ENCODE assay signal across 8 cellular contexts in genomic region chr1:67431156-67431765, GRCh38. TPM values are rescaled to one million over a fixed set of nuclear protein-coding genes. Genes with fewer than 3 reads are reported as not detected.
DNase-seq lines count a peak whose midpoint lies in the region; ATAC-seq and TF ChIP-seq lines count a peak whose summit lies in the region.

No MANE protein-coding gene starts in this region.

- peaks cover 7% of the 10 kb centered on the region for H3K36me3 Mint-ChIP-seq in memory B cell

- H3K4me1 ChIP-seq in heart right ventricle, result peaks cover 0 to 58% (median 32%) of the 10 kb centered on the region in 9 donors
- H3K4me1 ChIP-seq in uterus, result no peaks in the 10 kb centered on the region

- intact Hi-C loops in heart right ventricle (cut with DNase I) (loop anchor here in 2 of 10 donors (2.0 to 10.0 kb wide), 2 partner anchors 32 to 54 kb away; no protein-coding TSS in a partner anchor), Right ventricle myocardium superior (cut with DNase I) (no loop called here), uterus (cut with DNase I; ENCODE audit: low total_unique reads) (no loop called here)

- H3K4me1 Mint-ChIP-seq in memory B cell, result peaks cover 31% of the 10 kb centered on the region

- H3K9me3 Mint-ChIP-seq in memory B cell, result no peaks in the 10 kb centered on the region

- no peaks in the 10 kb centered on the region for H3K27me3 Mint-ChIP-seq in memory B cell

- H3K27me3 ChIP-seq in heart right ventricle (no peaks in the 10 kb centered on the region), uterus (no peaks in the 10 kb centered on the region)

- DNase-seq in heart right ventricle (no peak), Right ventricle myocardium superior (no peak), astrocyte of the spinal cord (ENCODE audit: low read depth, low spot score) (no peak), memory B cell (ENCODE audit: low spot score in 2 of 2) (no peak), uterus (no peak), NCI-H2196 (lab: John Stamatoyannopoulos, UW; ENCODE audit: unreplicated experiment) (no peak)
- DNase-seq in activated effector memory CD4-positive, alpha-beta T cell treated with Interleukin-2 at 50 U/mL for 16 hours, result no peak

- H3K36me3 ChIP-seq in heart right ventricle, result peaks cover 0 to 1% (median 0%) of the 10 kb centered on the region in 9 donors
- H3K36me3 ChIP-seq in uterus, result no peaks in the 10 kb centered on the region

- TF ChIP-seq CTCF in heart right ventricle (IDR thresholded peaks at IDR 0.05) (no peak), astrocyte of the spinal cord (IDR thresholded peaks at IDR 0.05; ENCODE audit: low read depth, low read length) (no peak), uterus (IDR thresholded peaks at IDR 0.05) (no peak)

- 18 to 19% methylated on average over 12 of the region's 12 CpGs for WGBS in heart right ventricle, 2 donors

- H3K27ac ChIP-seq in heart right ventricle, result peak overlapping the region; percentile 60 to 94 (median 90)
- H3K27ac ChIP-seq in uterus, result peak overlapping the region; percentile 91

- H3K9me3 ChIP-seq in heart right ventricle (no peaks in the 10 kb centered on the region), uterus (no peaks in the 10 kb centered on the region)

- in situ Hi-C loops in astrocyte of the spinal cord (cut with HindIII; ENCODE audit: low sequenced_read_pairs), result no loop called here

- TF ChIP-seq POLR2A in uterus (IDR thresholded peaks at IDR 0.05), result no peak

- peak overlapping the region; percentile 99 for H3K27ac Mint-ChIP-seq in memory B cell

- H3K4me3 ChIP-seq in heart right ventricle (peak overlapping the region; percentile 67 to 88 (median 85)), astrocyte of the spinal cord (ENCODE audit: low read depth, low read length) (peak overlapping the region; percentile 98), uterus (peak overlapping the region; percentile 73 to 82)

- ATAC-seq in heart right ventricle (no peak), Right ventricle myocardium superior (ENCODE audit: poor library complexity) (no peak), memory B cell (ENCODE audit: low read depth) (no peak), HG03097 (IDR thresholded peaks at IDR 0.05; ENCODE audit: low FRiP score, unreplicated experiment) (no peak)

- peak overlapping the region; percentile 94 for H3K4me3 Mint-ChIP-seq in memory B cell

RNA-seq across cellular contexts. Expression of gene SERBP1, which starts 1.1 kb away (rescaled TPM):
- total RNA-seq in heart right ventricle, result 100 to 1,000 TPM; 121 to 153 (median 142) TPM
- polyA plus RNA-seq in heart right ventricle, result 100 to 1,000 TPM in 1 of 2 donors, 10 to 100 TPM in 1; 58.3 to 121 TPM
- total RNA-seq in Right ventricle myocardium superior, result 111 TPM
- total RNA-seq in uterus, result 100 to 1,000 TPM; 115 to 307 (median 143) TPM
